Comparison of ENCODE assay signal across 8 cellular contexts in the genomic region with DNA sequence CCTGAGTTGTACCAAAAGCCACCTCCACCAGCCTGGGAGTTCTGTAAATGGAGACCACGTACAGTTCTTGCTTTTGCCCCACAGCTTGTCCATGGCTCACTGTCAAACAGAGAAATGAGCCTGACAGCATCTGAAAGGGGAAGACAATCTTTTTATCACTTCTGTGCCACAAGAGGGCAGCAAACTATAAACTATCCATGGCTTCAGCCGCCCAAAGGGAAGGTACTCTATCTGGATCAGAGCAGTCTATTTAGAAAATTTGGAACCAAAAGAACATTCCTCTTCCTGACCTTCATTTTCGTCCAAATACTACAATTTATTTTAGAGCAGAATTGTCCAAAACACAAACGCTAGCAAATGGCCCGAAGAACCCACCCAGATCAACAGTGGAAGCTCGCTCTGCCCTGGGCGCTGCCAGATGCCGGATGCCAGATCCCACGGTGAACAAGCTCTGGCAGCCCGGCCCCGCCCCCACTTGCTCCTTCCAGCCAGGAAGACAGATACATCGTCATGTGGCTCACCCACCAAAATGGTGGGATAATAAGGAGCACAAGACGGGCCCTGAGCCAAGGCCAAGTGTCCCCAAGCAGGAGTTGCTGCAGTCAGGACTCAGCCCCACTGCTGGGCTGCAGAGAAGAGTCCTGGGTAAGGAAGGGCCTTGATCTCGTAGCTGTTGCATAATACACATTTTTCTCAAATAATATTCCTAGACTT. TPM values are rescaled to one million over a fixed set of nuclear protein-coding genes. Genes with fewer than 3 reads are reported as not detected.
DNase-seq lines count a peak whose midpoint lies in the region; ATAC-seq and TF ChIP-seq lines count a peak whose summit lies in the region.

No MANE protein-coding gene starts in this region.

- peak overlapping the region; percentile 21; the same call in 1 of the 2 replicates for H3K4me2 ChIP-seq in OCI-LY3 (ENCODE audit: low read length)

- no peak for TF ChIP-seq POLR2A in thyroid gland (IDR thresholded peaks at IDR 0.05)

- H3K27me3 ChIP-seq in OCI-LY3 (ENCODE audit: low read depth, low read length) = no peaks in the 10 kb centered on the region
- H3K27me3 ChIP-seq in thyroid gland = no peaks in the 10 kb centered on the region

- H4K20me1 ChIP-seq in OCI-LY3 (ENCODE audit: insufficient read depth, low read length) = no peaks in the 10 kb centered on the region

- H3K4me3 ChIP-seq in OCI-LY3 (ENCODE audit: low read length) (no peak overlapping the region), fibroblast of pulmonary artery (replicated peaks; ENCODE audit: low read depth, low read length) (peak overlapping the region; percentile 47), thyroid gland (replicated peaks in 1 of 3) (no peak overlapping the region)

- ATAC-seq in HG02884 (IDR thresholded peaks at IDR 0.05; ENCODE audit: unreplicated experiment) = no peak

- in situ Hi-C loops in KBM-7 (cut with MboI; ENCODE audit: low pct_unique_long_range_greater_than_20kb, low sequenced_read_pairs) = loop anchor here (25.0 kb wide), 1 partner anchor 292 kb away; the partner anchor contains the start of genes LRRN4CL and UBXN1

- H3K9ac ChIP-seq in OCI-LY3 (ENCODE audit: low read length) = no peak overlapping the region

- H3K9me3 ChIP-seq in OCI-LY3 (ENCODE audit: insufficient read depth, low read length) = no peaks in the 10 kb centered on the region
- H3K9me3 ChIP-seq in thyroid gland = no peaks in the 10 kb centered on the region

- DNase-seq in DMS53 (lab: John Stamatoyannopoulos, UW) (peak; percentile 88), KBM-7 (peak; percentile 81), fibroblast of pulmonary artery (ENCODE audit: low read depth) (peak; percentile 91), myocyte (ENCODE audit: low read depth) (peak; percentile 88), thyroid gland (peak; percentile 85 to 89)
- DNase-seq in activated effector memory CD4-positive, alpha-beta T cell treated with Interleukin-2 at 50 U/mL for 16 hours = peak; percentile 15

- TF ChIP-seq CTCF in OCI-LY3 (IDR thresholded peaks at IDR 0.05; ENCODE audit: low read depth, low read length) (peak; percentile 96), fibroblast of pulmonary artery (IDR thresholded peaks at IDR 0.05; ENCODE audit: low read length, missing control alignments) (peak; percentile 58), thyroid gland (IDR thresholded peaks at IDR 0.05) (peak; percentile 50 to 83 (median 70))

- H3K27ac ChIP-seq in OCI-LY3 (ENCODE audit: low read length) (no peak overlapping the region), thyroid gland (peak overlapping the region; percentile 34 to 61 (median 46))

- no peaks in the 10 kb centered on the region for H3K79me2 ChIP-seq in OCI-LY3 (ENCODE audit: low read length)

- 14 to 16% methylated on average over 4 to 14 of the region's 14 CpGs for WGBS in thyroid gland, 2 donors

- no peaks in the 10 kb centered on the region for H3K36me3 ChIP-seq in OCI-LY3 (replicated peaks; ENCODE audit: low read depth, low read length)
- no peaks in the 10 kb centered on the region for H3K36me3 ChIP-seq in thyroid gland

- H2AFZ ChIP-seq in OCI-LY3 (ENCODE audit: low read depth, low read length) = no peak overlapping the region

- H3K4me1 ChIP-seq in OCI-LY3 (ENCODE audit: low read length) (peaks cover 4% of the 10 kb centered on the region), thyroid gland (peaks cover 0 to 11% of the 10 kb centered on the region in 2 donors)

- intact Hi-C loops in thyroid gland (cut with DNase I) = loop anchor here (10.0 kb wide), 2 partner anchors 300 to 470 kb away; no protein-coding TSS in a partner anchor

RNA-seq across cellular contexts. Expression of gene SCGB1A1, which starts 23.9 kb away (rescaled TPM):
- total RNA-seq in myocyte (not detected in 2 replicates), thyroid gland (not detected)
- polyA plus RNA-seq in myocyte (2012) = not detected

RNA-seq across cellular contexts. Expression of gene ASRGL1, which starts 57.7 kb away (rescaled TPM):
- 0.10 TPM in 1 of 2 replicates, not detected in the other for total RNA-seq in myocyte
- 0.78 TPM for polyA plus RNA-seq in myocyte (2012)
- 10 to 100 TPM in 3 of 4 donors, 1 to 10 TPM in 1; 5.8 to 35.9 (median 16.5) TPM for total RNA-seq in thyroid gland

Comparison
In these comparisons a context has a peak if more than half of its experiments do, and no peak if none do; other contexts are left out.
1. DNase-seq: peak in every context shown above with its lines; median percentile 91 in fibroblast of pulmonary artery; 88 in DMS53; 88 in myocyte; 87 in thyroid gland; 81 in KBM-7; 15 in activated effector memory CD4-positive, alpha-beta T cell treated with Interleukin-2 at 50 U/mL for 16 hours.